Comparison of ENCODE assay signal across 18 cellular contexts in genomic region chr1:156172696-156173470, GRCh38. TPM values are rescaled to one million over a fixed set of nuclear protein-coding genes. Genes with fewer than 3 reads are reported as not detected.
DNase-seq lines count a peak whose midpoint lies in the region; ATAC-seq and TF ChIP-seq lines count a peak whose summit lies in the region.
"Had no signal": no experiment of that assay in that cellular context is flagged by ENCODE, and none has a peak within 500 bp of the region (broad histone marks: within the 10 kb centered on the region; RNA-seq: fewer than 3 reads in every experiment).

No MANE protein-coding gene starts in this region.

- no peaks in the 10 kb centered on the region for H3K36me3 Mint-ChIP-seq in osteocyte (ENCODE audit: unreplicated experiment)

- no peak for ATAC-seq in HG03342 (IDR thresholded peaks at IDR 0.05; ENCODE audit: unreplicated experiment)
- ATAC-seq in HG03196 (IDR thresholded peaks at IDR 0.05; ENCODE audit: unreplicated experiment) = no peak
- ATAC-seq: left ventricle myocardium superior had no signal

- H3K27me3 Mint-ChIP-seq in osteocyte (ENCODE audit: unreplicated experiment) = peaks cover 10% of the 10 kb centered on the region

- H3K36me3 ChIP-seq in KOPT-K1 (ENCODE audit: insufficient read depth, low read length) = peaks cover 8% of the 10 kb centered on the region; the same call in 1 of the 2 replicates

- no peak overlapping the region for H3K4me3 Mint-ChIP-seq in osteocyte (ENCODE audit: unreplicated experiment)

- H3K27me3 ChIP-seq in AG04450 (ENCODE audit: control insufficient read depth, insufficient read depth, low read length) = peaks cover 12% of the 10 kb centered on the region
- H3K27me3 ChIP-seq: tibial artery had no signal

- H3K27ac ChIP-seq in AG04450 (ENCODE audit: low read depth, low read length) (no peak overlapping the region), KOPT-K1 (ENCODE audit: low read depth, low read length, poor library complexity, severe bottlenecking) (peak overlapping the region; percentile 56)
- H3K27ac ChIP-seq: parathyroid adenoma, tibial artery had no signal

- H3K27ac Mint-ChIP-seq in osteocyte (ENCODE audit: unreplicated experiment) = no peak overlapping the region

- no peaks in the 10 kb centered on the region for H3K4me1 Mint-ChIP-seq in osteocyte (ENCODE audit: unreplicated experiment)

- no peak overlapping the region for H3K4me3 ChIP-seq in AG04450 (ENCODE audit: low read depth, low read length)
- H3K4me3 ChIP-seq in choroid plexus epithelial cell (ENCODE audit: low read depth, low read length) = no peak overlapping the region
- H3K4me3 ChIP-seq: tibial artery had no signal

- CTCF ChIA-PET in AG04450 (lab: Charles Lee) = interaction anchor here (1.1 to 1.3 kb wide), 3 partner anchors 22 to 147 kb away, joined by 3 to 4 read pairs (median 3); no protein-coding TSS in a partner anchor

- H3K9me3 Mint-ChIP-seq in osteocyte (ENCODE audit: unreplicated experiment) = no peaks in the 10 kb centered on the region

- POLR2A ChIA-PET in AG04450 (lab: Yijun Ruan, JAX) = no interaction called here

- no peaks in the 10 kb centered on the region for H3K9me3 ChIP-seq in AG04450 (ENCODE audit: control insufficient read depth, insufficient read depth, low read length)
- H3K9me3 ChIP-seq in KOPT-K1 (ENCODE audit: insufficient read depth, low read length, poor library complexity, severe bottlenecking) = no peaks in the 10 kb centered on the region
- H3K9me3 ChIP-seq: tibial artery had no signal

- peak; percentile 12; the same call in 1 of the 2 replicates for TF ChIP-seq CTCF in AG04450 (IDR thresholded peaks at IDR 0.05; ENCODE audit: low read depth, low read length)
- peak; percentile 20 for TF ChIP-seq CTCF in choroid plexus epithelial cell (conservative IDR thresholded peaks at IDR 0.05; ENCODE audit: low read depth, low read length)
- no peak for TF ChIP-seq CTCF in osteocyte (IDR thresholded peaks at IDR 0.05)

- DNase-seq in AG04450 (ENCODE audit: low read depth, low spot score) (no peak), GM03348 (ENCODE audit: low spot score) (peak; percentile 3), choroid plexus epithelial cell (ENCODE audit: low read depth) (no peak), osteocyte (ENCODE audit: extremely low spot score, unreplicated experiment) (no peak)
- DNase-seq in central memory CD4-positive, alpha-beta T cell = no peak
- DNase-seq: activated CD8-positive, alpha-beta memory T cell treated with anti-CD3 and anti-CD28 coated beads for 24 hours; activated effector memory CD4-positive, alpha-beta T cell treated with Interleukin-2 at 50 U/mL for 16 hours; DMS 273 treated with DMSO at 0.1 percent for 48 hours; foreskin melanocyte; left ventricle myocardium superior; NCI-H1694; NCI-H446; stimulated activated CD4-positive, alpha-beta T cell treated with anti-CD3 and anti-CD28 coated beads, Interleukin-4, amount 100 ng/mL, for 4 hours; tibial artery had no signal

RNA-seq across cellular contexts. Expression of gene SEMA4A, which starts 19.5 kb away (rescaled TPM):
- polyA plus RNA-seq in AG04450 (2011; rRNA removed) = 0.58 and 0.60 TPM in 2 replicates
- polyA minus RNA-seq in AG04450 (2011; rRNA and poly(A)+ RNA removed) = 0.56 and 1.1 TPM in 2 replicates
- total RNA-seq in osteocyte = 1.6 and 1.8 TPM in 2 replicates

RNA-seq across cellular contexts. Expression of gene SLC25A44, which starts 21.0 kb away (rescaled TPM):
- polyA plus RNA-seq in AG04450 (2011; rRNA removed) = 24.1 TPM in 2 replicates
- 24.6 and 25.0 TPM in 2 replicates for polyA minus RNA-seq in AG04450 (2011; rRNA and poly(A)+ RNA removed)
- total RNA-seq in osteocyte = 20.2 and 23.4 TPM in 2 replicates

RNA-seq across cellular contexts. Expression of gene PMF1, which starts 39.9 kb away (rescaled TPM):
- 43.5 and 53.3 TPM in 2 replicates for polyA plus RNA-seq in AG04450 (2011; rRNA removed)
- 14.5 and 15.2 TPM in 2 replicates for polyA minus RNA-seq in AG04450 (2011; rRNA and poly(A)+ RNA removed)
- 54.1 and 57.0 TPM in 2 replicates for total RNA-seq in osteocyte

RNA-seq across cellular contexts. Expression of gene LMNA, which starts 58.4 kb away (rescaled TPM):
- 365 and 382 TPM in 2 replicates for polyA plus RNA-seq in AG04450 (2011; rRNA removed)
- 379 and 407 TPM in 2 replicates for polyA minus RNA-seq in AG04450 (2011; rRNA and poly(A)+ RNA removed)
- 733 and 792 TPM in 2 replicates for total RNA-seq in osteocyte
